ENCODE assay signal across 1 cellular context in the genomic region with DNA sequence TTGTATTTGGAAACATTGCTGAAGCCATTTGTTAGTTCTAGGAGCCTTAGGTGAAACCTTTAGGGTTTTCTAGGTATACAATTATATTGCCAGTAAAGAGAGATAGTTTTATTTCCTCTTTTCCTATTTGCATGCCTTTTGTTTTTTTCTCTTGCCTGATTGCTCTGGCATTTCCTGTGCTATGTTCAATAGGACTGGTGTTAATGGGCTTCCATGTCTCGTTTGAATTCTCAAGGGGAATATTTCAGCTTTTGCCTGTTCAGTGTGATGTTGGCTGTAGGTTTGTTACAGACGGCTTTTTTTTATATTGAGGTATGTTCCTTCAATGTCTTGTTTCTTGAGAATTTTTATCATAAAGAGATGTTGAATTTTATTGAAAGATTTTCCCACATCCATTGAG.
TF ChIP-seq lines count a peak whose summit lies in the region.

No MANE protein-coding gene starts in this region.

TF ChIP-seq in GM23338, 12 proteins besides CTCF, POLR2A, EP300 and RAD21 (continued from another document):
- TF ChIP-seq NANOG (IDR thresholded peaks at IDR 0.05; ENCODE audit: borderline replicate concordance), result peak; percentile 93
- TF ChIP-seq STAT1 (IDR thresholded peaks at IDR 0.05; ENCODE audit: unreplicated experiment), result no peak
- TF ChIP-seq, protein P1, sequence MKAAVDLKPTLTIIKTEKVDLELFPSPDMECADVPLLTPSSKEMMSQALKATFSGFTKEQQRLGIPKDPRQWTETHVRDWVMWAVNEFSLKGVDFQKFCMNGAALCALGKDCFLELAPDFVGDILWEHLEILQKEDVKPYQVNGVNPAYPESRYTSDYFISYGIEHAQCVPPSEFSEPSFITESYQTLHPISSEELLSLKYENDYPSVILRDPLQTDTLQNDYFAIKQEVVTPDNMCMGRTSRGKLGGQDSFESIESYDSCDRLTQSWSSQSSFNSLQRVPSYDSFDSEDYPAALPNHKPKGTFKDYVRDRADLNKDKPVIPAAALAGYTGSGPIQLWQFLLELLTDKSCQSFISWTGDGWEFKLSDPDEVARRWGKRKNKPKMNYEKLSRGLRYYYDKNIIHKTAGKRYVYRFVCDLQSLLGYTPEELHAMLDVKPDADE (IDR thresholded peaks at IDR 0.05), result peak; percentile 46; the same call in 1 of the 2 replicates
- TF ChIP-seq, protein P2, sequence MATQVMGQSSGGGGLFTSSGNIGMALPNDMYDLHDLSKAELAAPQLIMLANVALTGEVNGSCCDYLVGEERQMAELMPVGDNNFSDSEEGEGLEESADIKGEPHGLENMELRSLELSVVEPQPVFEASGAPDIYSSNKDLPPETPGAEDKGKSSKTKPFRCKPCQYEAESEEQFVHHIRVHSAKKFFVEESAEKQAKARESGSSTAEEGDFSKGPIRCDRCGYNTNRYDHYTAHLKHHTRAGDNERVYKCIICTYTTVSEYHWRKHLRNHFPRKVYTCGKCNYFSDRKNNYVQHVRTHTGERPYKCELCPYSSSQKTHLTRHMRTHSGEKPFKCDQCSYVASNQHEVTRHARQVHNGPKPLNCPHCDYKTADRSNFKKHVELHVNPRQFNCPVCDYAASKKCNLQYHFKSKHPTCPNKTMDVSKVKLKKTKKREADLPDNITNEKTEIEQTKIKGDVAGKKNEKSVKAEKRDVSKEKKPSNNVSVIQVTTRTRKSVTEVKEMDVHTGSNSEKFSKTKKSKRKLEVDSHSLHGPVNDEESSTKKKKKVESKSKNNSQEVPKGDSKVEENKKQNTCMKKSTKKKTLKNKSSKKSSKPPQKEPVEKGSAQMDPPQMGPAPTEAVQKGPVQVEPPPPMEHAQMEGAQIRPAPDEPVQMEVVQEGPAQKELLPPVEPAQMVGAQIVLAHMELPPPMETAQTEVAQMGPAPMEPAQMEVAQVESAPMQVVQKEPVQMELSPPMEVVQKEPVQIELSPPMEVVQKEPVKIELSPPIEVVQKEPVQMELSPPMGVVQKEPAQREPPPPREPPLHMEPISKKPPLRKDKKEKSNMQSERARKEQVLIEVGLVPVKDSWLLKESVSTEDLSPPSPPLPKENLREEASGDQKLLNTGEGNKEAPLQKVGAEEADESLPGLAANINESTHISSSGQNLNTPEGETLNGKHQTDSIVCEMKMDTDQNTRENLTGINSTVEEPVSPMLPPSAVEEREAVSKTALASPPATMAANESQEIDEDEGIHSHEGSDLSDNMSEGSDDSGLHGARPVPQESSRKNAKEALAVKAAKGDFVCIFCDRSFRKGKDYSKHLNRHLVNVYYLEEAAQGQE (IDR thresholded peaks at IDR 0.05; ENCODE audit: unreplicated experiment), result no peak
- TF ChIP-seq, protein P3, sequence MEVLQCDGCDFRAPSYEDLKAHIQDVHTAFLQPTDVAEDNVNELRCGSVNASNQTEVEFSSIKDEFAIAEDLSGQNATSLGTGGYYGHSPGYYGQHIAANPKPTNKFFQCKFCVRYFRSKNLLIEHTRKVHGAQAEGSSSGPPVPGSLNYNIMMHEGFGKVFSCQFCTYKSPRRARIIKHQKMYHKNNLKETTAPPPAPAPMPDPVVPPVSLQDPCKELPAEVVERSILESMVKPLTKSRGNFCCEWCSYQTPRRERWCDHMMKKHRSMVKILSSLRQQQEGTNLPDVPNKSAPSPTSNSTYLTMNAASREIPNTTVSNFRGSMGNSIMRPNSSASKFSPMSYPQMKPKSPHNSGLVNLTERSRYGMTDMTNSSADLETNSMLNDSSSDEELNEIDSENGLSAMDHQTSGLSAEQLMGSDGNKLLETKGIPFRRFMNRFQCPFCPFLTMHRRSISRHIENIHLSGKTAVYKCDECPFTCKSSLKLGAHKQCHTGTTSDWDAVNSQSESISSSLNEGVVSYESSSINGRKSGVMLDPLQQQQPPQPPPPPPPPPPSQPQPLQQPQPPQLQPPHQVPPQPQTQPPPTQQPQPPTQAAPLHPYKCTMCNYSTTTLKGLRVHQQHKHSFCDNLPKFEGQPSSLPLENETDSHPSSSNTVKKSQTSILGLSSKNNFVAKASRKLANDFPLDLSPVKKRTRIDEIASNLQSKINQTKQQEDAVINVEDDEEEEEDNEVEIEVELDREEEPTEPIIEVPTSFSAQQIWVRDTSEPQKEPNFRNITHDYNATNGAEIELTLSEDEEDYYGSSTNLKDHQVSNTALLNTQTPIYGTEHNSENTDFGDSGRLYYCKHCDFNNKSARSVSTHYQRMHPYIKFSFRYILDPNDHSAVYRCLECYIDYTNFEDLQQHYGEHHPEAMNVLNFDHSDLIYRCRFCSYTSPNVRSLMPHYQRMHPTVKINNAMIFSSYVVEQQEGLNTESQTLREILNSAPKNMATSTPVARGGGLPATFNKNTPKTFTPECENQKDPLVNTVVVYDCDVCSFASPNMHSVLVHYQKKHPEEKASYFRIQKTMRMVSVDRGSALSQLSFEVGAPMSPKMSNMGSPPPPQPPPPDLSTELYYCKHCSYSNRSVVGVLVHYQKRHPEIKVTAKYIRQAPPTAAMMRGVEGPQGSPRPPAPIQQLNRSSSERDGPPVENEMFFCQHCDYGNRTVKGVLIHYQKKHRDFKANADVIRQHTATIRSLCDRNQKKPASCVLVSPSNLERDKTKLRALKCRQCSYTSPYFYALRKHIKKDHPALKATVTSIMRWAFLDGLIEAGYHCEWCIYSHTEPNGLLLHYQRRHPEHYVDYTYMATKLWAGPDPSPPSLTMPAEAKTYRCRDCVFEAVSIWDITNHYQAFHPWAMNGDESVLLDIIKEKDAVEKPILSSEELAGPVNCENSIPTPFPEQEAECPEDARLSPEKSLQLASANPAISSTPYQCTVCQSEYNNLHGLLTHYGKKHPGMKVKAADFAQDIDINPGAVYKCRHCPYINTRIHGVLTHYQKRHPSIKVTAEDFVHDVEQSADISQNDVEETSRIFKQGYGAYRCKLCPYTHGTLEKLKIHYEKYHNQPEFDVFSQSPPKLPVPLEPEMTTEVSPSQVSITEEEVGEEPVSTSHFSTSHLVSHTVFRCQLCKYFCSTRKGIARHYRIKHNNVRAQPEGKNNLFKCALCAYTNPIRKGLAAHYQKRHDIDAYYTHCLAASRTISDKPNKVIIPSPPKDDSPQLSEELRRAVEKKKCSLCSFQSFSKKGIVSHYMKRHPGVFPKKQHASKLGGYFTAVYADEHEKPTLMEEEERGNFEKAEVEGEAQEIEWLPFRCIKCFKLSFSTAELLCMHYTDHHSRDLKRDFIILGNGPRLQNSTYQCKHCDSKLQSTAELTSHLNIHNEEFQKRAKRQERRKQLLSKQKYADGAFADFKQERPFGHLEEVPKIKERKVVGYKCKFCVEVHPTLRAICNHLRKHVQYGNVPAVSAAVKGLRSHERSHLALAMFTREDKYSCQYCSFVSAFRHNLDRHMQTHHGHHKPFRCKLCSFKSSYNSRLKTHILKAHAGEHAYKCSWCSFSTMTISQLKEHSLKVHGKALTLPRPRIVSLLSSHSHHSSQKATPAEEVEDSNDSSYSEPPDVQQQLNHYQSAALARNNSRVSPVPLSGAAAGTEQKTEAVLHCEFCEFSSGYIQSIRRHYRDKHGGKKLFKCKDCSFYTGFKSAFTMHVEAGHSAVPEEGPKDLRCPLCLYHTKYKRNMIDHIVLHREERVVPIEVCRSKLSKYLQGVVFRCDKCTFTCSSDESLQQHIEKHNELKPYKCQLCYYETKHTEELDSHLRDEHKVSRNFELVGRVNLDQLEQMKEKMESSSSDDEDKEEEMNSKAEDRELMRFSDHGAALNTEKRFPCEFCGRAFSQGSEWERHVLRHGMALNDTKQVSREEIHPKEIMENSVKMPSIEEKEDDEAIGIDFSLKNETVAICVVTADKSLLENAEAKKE (CRISPR knock-in tag; IDR thresholded peaks at IDR 0.05), result no peak
- TF ChIP-seq EZH2 (IDR thresholded peaks at IDR 0.05; ENCODE audit: low read depth, unreplicated experiment), result no peak
- TF ChIP-seq ZNF331 (CRISPR knock-in tag; IDR thresholded peaks at IDR 0.05; ENCODE audit: low read depth), result no peak
- no peak for TF ChIP-seq POLR2AphosphoS5 (IDR thresholded peaks at IDR 0.05; ENCODE audit: low read depth)
- TF ChIP-seq ZNF114 (CRISPR knock-in tag; IDR thresholded peaks at IDR 0.05), result no peak
- no peak for TF ChIP-seq CREB1 (CRISPR knock-in tag; IDR thresholded peaks at IDR 0.05; ENCODE audit: low read depth)
- no peak for TF ChIP-seq JUNB (IDR thresholded peaks at IDR 0.05; ENCODE audit: unreplicated experiment)
TF ChIP-seq in GM23338: peak in this region for 2.
